In the genomic region with DNA sequence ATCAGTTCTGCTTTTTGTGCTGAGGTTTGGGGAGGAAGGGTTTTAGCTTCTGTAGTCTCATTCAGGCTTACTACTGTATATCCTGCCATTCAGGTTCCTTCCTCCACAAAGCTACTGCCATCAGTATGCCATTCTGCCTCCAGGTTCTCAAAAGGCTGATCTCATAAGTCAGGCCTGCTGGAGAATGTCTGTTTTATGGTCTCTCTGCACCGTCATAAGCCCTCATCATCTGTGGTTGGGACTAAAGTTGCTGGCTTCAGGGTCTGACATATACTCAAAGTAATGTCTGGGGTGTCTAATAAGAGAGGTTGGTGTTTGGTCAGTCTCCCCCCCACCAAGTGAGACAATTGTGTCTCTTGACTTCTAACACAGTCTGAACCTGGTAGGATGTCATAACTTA, we compare ENCODE assay signal across 24 cellular contexts. TPM values are rescaled to one million over a fixed set of nuclear protein-coding genes. Genes with fewer than 3 reads are reported as not detected.
DNase-seq lines count a peak whose midpoint lies in the region; FAIRE-seq and TF ChIP-seq lines count a peak whose summit lies in the region.
"Had no signal": no experiment of that assay in that cellular context is flagged by ENCODE, and none has a peak within 500 bp of the region (broad histone marks: within the 10 kb centered on the region; RNA-seq: fewer than 3 reads in every experiment).

No MANE protein-coding gene starts in this region.

- H3K4me3 Mint-ChIP-seq in activated T-helper 2 cell treated with anti-CD3 and anti-CD28 coated beads, Interferon-gamma antibody, Interleukin-2, Interleukin-4, amounts not matched to agents 10 μg/mL and 5 μg/mL and 100 μg/mL, durations not matched to agents 14 hours and 24 hours and 36 hours (ENCODE audit: low read depth), result no peak overlapping the region

- peaks cover 26% of the 10 kb centered on the region for H3K27me3 ChIP-seq in smooth muscle cell (ENCODE audit: low read depth)
- H3K27me3 ChIP-seq: BE2C had no signal

- H3K9me3 ChIP-seq in smooth muscle cell (replicated peaks; ENCODE audit: low read depth), result no peaks in the 10 kb centered on the region
- H3K9me3 ChIP-seq: BE2C had no signal

- H3K79me2 ChIP-seq in smooth muscle cell (ENCODE audit: low read depth), result no peaks in the 10 kb centered on the region

- no peaks in the 10 kb centered on the region for H3K4me1 Mint-ChIP-seq in activated T-helper 2 cell treated with anti-CD3 and anti-CD28 coated beads, Interferon-gamma antibody, Interleukin-2, Interleukin-4, amounts not matched to agents 10 μg/mL and 5 μg/mL and 100 μg/mL, durations not matched to agents 14 hours and 24 hours and 36 hours (ENCODE audit: low read depth)

- no peak for TF ChIP-seq CTCF in smooth muscle cell (IDR thresholded peaks at IDR 0.05; ENCODE audit: borderline replicate concordance, insufficient read depth, poor library complexity, severe bottlenecking)

- H3K36me3 ChIP-seq in smooth muscle cell (ENCODE audit: low read depth), result no peaks in the 10 kb centered on the region
- H3K36me3 ChIP-seq: BE2C had no signal

- H3K27ac ChIP-seq in smooth muscle cell (ENCODE audit: low read depth), result peak overlapping the region; percentile 87
- H3K27ac ChIP-seq: PC-9, RWPE1 had no signal

- peak overlapping the region; percentile 46 for H3K4me2 ChIP-seq in smooth muscle cell
- H3K4me2 ChIP-seq: PC-9 had no signal

- H3F3A ChIP-seq in smooth muscle cell (ENCODE audit: low read depth), result no peaks in the 10 kb centered on the region

- peaks cover 2% of the 10 kb centered on the region for H3K27me3 Mint-ChIP-seq in activated T-helper 2 cell treated with anti-CD3 and anti-CD28 coated beads, Interferon-gamma antibody, Interleukin-2, Interleukin-4, amounts not matched to agents 10 μg/mL and 5 μg/mL and 100 μg/mL, durations not matched to agents 14 hours and 24 hours and 36 hours (ENCODE audit: low read depth)

- intact Hi-C loops in activated T-helper 2 cell treated with anti-CD3 and anti-CD28 coated beads, Interferon-gamma antibody, Interleukin-2, Interleukin-4, amounts not matched to agents 10 μg/mL and 5 μg/mL and 100 μg/mL, durations not matched to agents 14 hours and 24 hours and 36 hours (cut with micrococcal nuclease), result no loop called here

- no peaks in the 10 kb centered on the region for H3K4me1 ChIP-seq in smooth muscle cell (ENCODE audit: low read depth)

- FAIRE-seq in RCC 7860 (lab: Jason Lieb, UNC), result no peak
- FAIRE-seq: A204.1, G401.6, GM18507, GM19239 had no signal

- H3K4me3 ChIP-seq in smooth muscle cell, result no peak overlapping the region
- H3K4me3 ChIP-seq: PC-9 had no signal

- 0% methylated on average over 1 of the region's 1 CpG for WGBS in smooth muscle cell (ENCODE audit: low lambda C conversion rate)

- H3K9me3 Mint-ChIP-seq in activated T-helper 2 cell treated with anti-CD3 and anti-CD28 coated beads, Interferon-gamma antibody, Interleukin-2, Interleukin-4, amounts not matched to agents 10 μg/mL and 5 μg/mL and 100 μg/mL, durations not matched to agents 14 hours and 24 hours and 36 hours, result no peaks in the 10 kb centered on the region

- no peak overlapping the region for H2AFZ ChIP-seq in smooth muscle cell (ENCODE audit: low read depth)
- H2AFZ ChIP-seq: PC-9 had no signal

- DNase-seq in EH (ENCODE audit: low read depth) (peak; percentile 84), RCC 7860 (ENCODE audit: low spot score) (peak; percentile 29), islet precursor cell (peak; percentile 65), smooth muscle cell (lab: John Stamatoyannopoulos, UW; ENCODE audit: unreplicated experiment) (no peak), SIG-M5 (lab: John Stamatoyannopoulos, UW) (no peak), NCI-H1436 treated with DMSO at 0.1 percent for 48 hours (lab: John Stamatoyannopoulos, UW) (no peak)
- DNase-seq in activated T-helper 2 cell treated with anti-CD3 and anti-CD28 coated beads, Interferon-gamma antibody, Interleukin-2, Interleukin-4, amounts not matched to agents 10 μg/mL and 5 μg/mL and 100 μg/mL, durations not matched to agents 14 hours and 24 hours and 36 hours (ENCODE audit: low spot score), result no peak
- DNase-seq: BE2C, DMS79 treated with DMSO at 0.1 percent for 48 hours, Karpas-422, NCI-H1417, NCI-H187, NCI-H2107, NCI-H2227 treated with DMSO at 0.1 percent for 48 hours, NCI-H510A treated with DMSO at 0.1 percent for 48 hours, NCI-H748 treated with DMSO at 0.1 percent for 48 hours, PC-9, SHP77 treated with DMSO at 0.1 percent for 48 hours had no signal

- no peak overlapping the region for H3K27ac Mint-ChIP-seq in activated T-helper 2 cell treated with anti-CD3 and anti-CD28 coated beads, Interferon-gamma antibody, Interleukin-2, Interleukin-4, amounts not matched to agents 10 μg/mL and 5 μg/mL and 100 μg/mL, durations not matched to agents 14 hours and 24 hours and 36 hours

- H3K9ac ChIP-seq in smooth muscle cell (ENCODE audit: low read depth), result peak overlapping the region; percentile 41

- no peaks in the 10 kb centered on the region for H3K36me3 Mint-ChIP-seq in activated T-helper 2 cell treated with anti-CD3 and anti-CD28 coated beads, Interferon-gamma antibody, Interleukin-2, Interleukin-4, amounts not matched to agents 10 μg/mL and 5 μg/mL and 100 μg/mL, durations not matched to agents 14 hours and 24 hours and 36 hours (ENCODE audit: low read depth)

- no peaks in the 10 kb centered on the region for H4K20me1 ChIP-seq in smooth muscle cell (ENCODE audit: low read depth)

RNA-seq across cellular contexts. Expression of a gene that starts 36.2 kb away (rescaled TPM):
- total RNA-seq in smooth muscle cell, result under 0.01 and 3.1 TPM in 2 replicates
- polyA plus RNA-seq in smooth muscle cell, result 1.5 TPM in 1 of 2 replicates, not detected in the other
- total RNA-seq in activated T-helper 2 cell treated with anti-CD3 and anti-CD28 coated beads, Interferon-gamma antibody, Interleukin-2, Interleukin-4, amounts not matched to agents 10 μg/mL and 5 μg/mL and 100 μg/mL, durations not matched to agents 14 hours and 24 hours and 36 hours, result not detected in 2 replicates
- total RNA-seq: H4 had no signal

Comparison
In these comparisons a context has a peak if more than half of its experiments do, and no peak if none do; other contexts are left out.
1. DNase-seq: peak in EH (single experiment), RCC 7860 (single experiment) and islet precursor cell (single experiment); none in smooth muscle cell (single experiment), activated T-helper 2 cell treated with anti-CD3 and anti-CD28 coated beads, Interferon-gamma antibody, Interleukin-2, Interleukin-4, amounts not matched to agents 10 μg/mL and 5 μg/mL and 100 μg/mL, durations not matched to agents 14 hours and 24 hours and 36 hours (single experiment), SIG-M5 (single experiment) and NCI-H1436 treated with DMSO at 0.1 percent for 48 hours (single experiment).